ENCODE assay signal across 20 cellular contexts in genomic region chr20:62215991-62216635, GRCh38. TPM values are rescaled to one million over a fixed set of nuclear protein-coding genes. Genes with fewer than 3 reads are reported as not detected.
DNase-seq lines count a peak whose midpoint lies in the region; ATAC-seq and TF ChIP-seq lines count a peak whose summit lies in the region.
"Had no signal": no experiment of that assay in that cellular context is flagged by ENCODE, and none has a peak within 500 bp of the region (broad histone marks: within the 10 kb centered on the region; RNA-seq: fewer than 3 reads in every experiment).

No MANE protein-coding gene starts in this region.

- H3K27me3 ChIP-seq in right cardiac atrium (ENCODE audit: control insufficient read depth, insufficient read depth) (no peaks in the 10 kb centered on the region), DOHH2 (ENCODE audit: control insufficient read depth, low read length) (peaks cover 37% of the 10 kb centered on the region), prostate gland (replicated peaks; ENCODE audit: insufficient read depth) (peaks cover 3% of the 10 kb centered on the region)

- H3K9me3 ChIP-seq in right cardiac atrium (ENCODE audit: control insufficient read depth, low read length), result no peaks in the 10 kb centered on the region
- H3K9me3 ChIP-seq in DOHH2 (ENCODE audit: control insufficient read depth, insufficient read depth, low read length), result no peaks in the 10 kb centered on the region
- H3K9me3 ChIP-seq in prostate gland, result no peaks in the 10 kb centered on the region
- H3K9me3 ChIP-seq: Caco-2 had no signal

- H3K27ac ChIP-seq in right cardiac atrium (ENCODE audit: low read length) (no peak overlapping the region), DOHH2 (ENCODE audit: low read depth, low read length) (no peak overlapping the region), caudate nucleus (ENCODE audit: low read depth, low read length) (peak overlapping the region; percentile 85), prostate gland (peak overlapping the region; percentile 36 to 76)

- no peaks in the 10 kb centered on the region for H3K9me2 ChIP-seq in DOHH2 (replicated peaks; ENCODE audit: control insufficient read depth, low read length)

- WGBS in right cardiac atrium, result 79% methylated on average over 40 of the region's 40 CpGs
- 75% methylated on average over 36 of the region's 40 CpGs for WGBS in prostate gland

- ATAC-seq in right cardiac atrium (no peak), Right ventricle myocardium superior (ENCODE audit: poor library complexity) (no peak), HG02884 (IDR thresholded peaks at IDR 0.05; ENCODE audit: unreplicated experiment) (no peak)
- ATAC-seq: GM23338, HCT116 had no signal

- no peak for TF ChIP-seq POLR2A in prostate gland (IDR thresholded peaks at IDR 0.05)

- peaks cover 9% of the 10 kb centered on the region; the same call in 1 of the 2 replicates for H4K20me1 ChIP-seq in DOHH2 (ENCODE audit: control insufficient read depth, insufficient read depth, low read depth, low read length)

- no peaks in the 10 kb centered on the region for H3K36me3 ChIP-seq in DOHH2 (ENCODE audit: control insufficient read depth, low read length)
- no peaks in the 10 kb centered on the region for H3K36me3 ChIP-seq in prostate gland

- no peak overlapping the region for H3K4me3 ChIP-seq in right cardiac atrium (ENCODE audit: low read length)
- no peak overlapping the region for H3K4me3 ChIP-seq in DOHH2 (ENCODE audit: low read length)
- H3K4me3 ChIP-seq in prostate gland, result no peak overlapping the region
- H3K4me3 ChIP-seq: GM23338 had no signal

- H3K4me1 ChIP-seq in right cardiac atrium (ENCODE audit: control insufficient read depth, insufficient read depth, low read length) (no peaks in the 10 kb centered on the region), DOHH2 (ENCODE audit: control insufficient read depth, low read length) (peaks cover 54% of the 10 kb centered on the region), prostate gland (replicated peaks) (peaks cover 28% of the 10 kb centered on the region)

- no peaks in the 10 kb centered on the region for H3F3A ChIP-seq in DOHH2 (ENCODE audit: control insufficient read depth, insufficient read depth)

- peak in 2 of 3 donors; percentile 33 to 49 for DNase-seq in right cardiac atrium
- no peak for DNase-seq in Right ventricle myocardium superior
- DNase-seq in caudate nucleus (lab: John Stamatoyannopoulos, UW), result no peak
- DNase-seq in prostate gland (ENCODE audit: low spot score), result no peak
- no peak for DNase-seq in DMS153 treated with DMSO at 0.1 percent for 48 hours (lab: John Stamatoyannopoulos, UW; ENCODE audit: unreplicated experiment)
- DNase-seq in cortex of kidney (lab: John Stamatoyannopoulos, UW), result no peak
- DNase-seq: 8988T; C1 segment of cervical spinal cord; Caco-2; CD4-positive, alpha-beta T cell; DMS79; GF-D8; HFFc6; IMR-90 had no signal

- H3K4me2 ChIP-seq in DOHH2 (ENCODE audit: low read length), result 0 out of 2 replicates have a peak overlapping the region, but pooled peaks have one; percentile 17
- H3K4me2 ChIP-seq: GM23338 had no signal

- no peak for TF ChIP-seq CTCF in DOHH2 (IDR thresholded peaks at IDR 0.05; ENCODE audit: low read depth, low read length, poor library complexity, severe bottlenecking)
- TF ChIP-seq CTCF in prostate gland (IDR thresholded peaks at IDR 0.05), result no peak

- intact Hi-C loops in right cardiac atrium (cut with DNase I) (no loop called here), Right ventricle myocardium superior (cut with DNase I) (no loop called here), prostate gland (cut with DNase I) (no loop called here)

- no peaks in the 10 kb centered on the region for H3K79me2 ChIP-seq in DOHH2 (ENCODE audit: control insufficient read depth, low read length)

RNA-seq across cellular contexts. Expression of gene HRH3, which starts 4.0 kb away (rescaled TPM):
- not detected for total RNA-seq in right cardiac atrium
- not detected for polyA plus RNA-seq in right cardiac atrium
- not detected for total RNA-seq in Right ventricle myocardium superior
- under 1 TPM; 0.18 to 0.51 TPM for total RNA-seq in prostate gland
- total RNA-seq: A673; Caco-2; CD4-positive, alpha-beta T cell; HFFc6; IMR-90 had no signal
- polyA plus RNA-seq: AG04450, IMR-90 had no signal

RNA-seq across cellular contexts. Expression of gene OSBPL2, which starts 22.2 kb away (rescaled TPM):
- total RNA-seq in right cardiac atrium (10 to 100 TPM; 44.1 to 61.6 (median 44.7) TPM), Right ventricle myocardium superior (52.3 TPM), prostate gland (10 to 100 TPM; 33.5 to 50.6 TPM)
- polyA plus RNA-seq in right cardiac atrium, result 20.0 TPM

RNA-seq across cellular contexts. Expression of gene MTG2, which starts 33.3 kb away (rescaled TPM):
- total RNA-seq in right cardiac atrium, result 10 to 100 TPM; 20.4 to 25.7 (median 25.1) TPM
- 29.2 TPM for polyA plus RNA-seq in right cardiac atrium
- 20.8 TPM for total RNA-seq in Right ventricle myocardium superior
- total RNA-seq in prostate gland, result 10 to 100 TPM; 40.0 to 53.0 TPM

Comparison
In these comparisons a context has a peak if more than half of its experiments do, and no peak if none do; other contexts are left out.
1. DNase-seq: peak in right cardiac atrium (2 of 3); none in Right ventricle myocardium superior (single experiment), caudate nucleus (0 of 61), prostate gland (single experiment), DMS153 treated with DMSO at 0.1 percent for 48 hours (single experiment) and cortex of kidney (single experiment).
2. H3K27ac ChIP-seq: peak in caudate nucleus (single experiment) and prostate gland (2 of 2); none in right cardiac atrium (single experiment) and DOHH2 (single experiment).